Comparison of ENCODE assay signal across 26 cellular contexts in genomic region chr3:187051066-187051465, GRCh38.
DNase-seq lines count a peak whose midpoint lies in the region; ATAC-seq and TF ChIP-seq lines count a peak whose summit lies in the region.
"Had no signal": no experiment of that assay in that cellular context is flagged by ENCODE, and none has a peak within 500 bp of the region (broad histone marks: within the 10 kb centered on the region; RNA-seq: fewer than 3 reads in every experiment).

No MANE protein-coding gene starts in this region.

- H3K4me3 Mint-ChIP-seq in MCF 10A (ENCODE audit: unreplicated experiment) (no peak overlapping the region), memory B cell (no peak overlapping the region)
- peak overlapping the region; percentile 36 for H3K4me3 Mint-ChIP-seq in activated T-helper 17 cell treated with anti-CD3 and anti-CD28 coated beads, Interleukin-2, amount 50 U/mL, for 72 hours
- H3K4me3 Mint-ChIP-seq: CD14-positive monocyte; mesothelial cell of epicardium; T-helper 2 cell treated with Interferon-gamma antibody and Interleukin-4, amounts not matched to agents 5 μg/mL and 100 μg/mL, for 36 hours had no signal

- no peaks in the 10 kb centered on the region for H3K79me2 ChIP-seq in mammary epithelial cell (ENCODE audit: insufficient read depth, low read length)

- WGBS in mammary epithelial cell (ENCODE audit: low coverage, missing lambda C conversion rate) = 95% methylated on average over 5 of the region's 5 CpGs

- no TSS peak for BruUV-seq in MCF 10A (replicated peaks; lab: Mats Ljungman, UMichigan)
- no TSS peak for BruUV-seq in mammary epithelial cell (replicated peaks; lab: Mats Ljungman, UMichigan)

- H3K27me3 Mint-ChIP-seq in MCF 10A (ENCODE audit: insufficient read depth, unreplicated experiment) (no peaks in the 10 kb centered on the region), memory B cell (no peaks in the 10 kb centered on the region)
- H3K27me3 Mint-ChIP-seq in activated T-helper 17 cell treated with anti-CD3 and anti-CD28 coated beads, Interleukin-2, amount 50 U/mL, for 72 hours = no peaks in the 10 kb centered on the region

- H3K4me1 ChIP-seq in mammary epithelial cell (ENCODE audit: insufficient read depth, low read length) = no peaks in the 10 kb centered on the region
- H3K4me1 ChIP-seq: breast epithelium, Peyer's patch, sigmoid colon, vagina had no signal

- POLR2A ChIA-PET in MCF 10A (lab: Yijun Ruan, JAX) = interaction anchor here (0.7 kb wide), 1 partner anchor 202 kb away, joined by 3 read pairs; no protein-coding TSS in a partner anchor

- H3K4me2 ChIP-seq in mammary epithelial cell (ENCODE audit: insufficient read depth, low read depth, low read length) = no peak overlapping the region

- peak; percentile 46 for ATAC-seq in activated T-helper 17 cell treated with anti-CD3 and anti-CD28 coated beads, Interleukin-2, amount 50 U/mL, for 72 hours (replicated peaks)
- ATAC-seq in memory B cell (ENCODE audit: low read depth) (no peak), GM21786 (IDR thresholded peaks at IDR 0.05; ENCODE audit: unreplicated experiment) (no peak), GM19452 (IDR thresholded peaks at IDR 0.05; ENCODE audit: unreplicated experiment) (no peak)

- H3K27ac ChIP-seq in mammary epithelial cell (ENCODE audit: insufficient read depth, low read depth, low read length) = no peak overlapping the region
- H3K27ac ChIP-seq: breast epithelium, coronary artery, Peyer's patch, sigmoid colon, vagina, WERI-Rb-1 had no signal

- no peak overlapping the region for H2AFZ ChIP-seq in mammary epithelial cell (ENCODE audit: low read depth, low read length)

- H3K27ac Mint-ChIP-seq in MCF 10A (ENCODE audit: low read depth, unreplicated experiment) (peak overlapping the region; percentile 10), memory B cell (peak overlapping the region; percentile 81)
- H3K27ac Mint-ChIP-seq in activated T-helper 17 cell treated with anti-CD3 and anti-CD28 coated beads, Interleukin-2, amount 50 U/mL, for 72 hours = peak overlapping the region; percentile 70
- H3K27ac Mint-ChIP-seq: mesothelial cell of epicardium; T-helper 2 cell treated with Interferon-gamma antibody and Interleukin-4, amounts not matched to agents 5 μg/mL and 100 μg/mL, for 36 hours had no signal

- no peaks in the 10 kb centered on the region for H3K27me3 ChIP-seq in mammary epithelial cell (ENCODE audit: insufficient read depth, low read length)
- H3K27me3 ChIP-seq: breast epithelium, Peyer's patch, sigmoid colon, vagina had no signal

- peaks cover 3% of the 10 kb centered on the region for H3K9me3 ChIP-seq in mammary epithelial cell (replicated peaks; ENCODE audit: insufficient read depth, low read length)
- H3K9me3 ChIP-seq: Peyer's patch had no signal

- in situ Hi-C loops in mammary epithelial cell (cut with MboI; ENCODE audit: low sequenced_read_pairs in 2 of 2) = no loop called here

- intact Hi-C loops in MCF 10A (cut with micrococcal nuclease) = no loop called here
- intact Hi-C loops in mammary epithelial cell (cut with micrococcal nuclease) = no loop called here

- dilution Hi-C loops in mammary epithelial cell (cut with HindIII; ENCODE audit: low sequenced_read_pairs) = no loop called here

- H3K36me3 ChIP-seq in mammary epithelial cell (ENCODE audit: insufficient read depth, low read length) = no peaks in the 10 kb centered on the region
- H3K36me3 ChIP-seq: breast epithelium, Peyer's patch, sigmoid colon had no signal

- H3K36me3 Mint-ChIP-seq in MCF 10A (ENCODE audit: insufficient read depth, unreplicated experiment) = peaks cover 20% of the 10 kb centered on the region
- H3K36me3 Mint-ChIP-seq in activated T-helper 17 cell treated with anti-CD3 and anti-CD28 coated beads, Interleukin-2, amount 50 U/mL, for 72 hours (ENCODE audit: low read depth) = peaks cover 100% of the 10 kb centered on the region
- H3K36me3 Mint-ChIP-seq in memory B cell = peaks cover 70% of the 10 kb centered on the region

- CTCF ChIA-PET in MCF 10A (lab: Yijun Ruan, JAX) = no interaction called here
- CTCF ChIA-PET in mammary epithelial cell (lab: Charles Lee; ENCODE audit: low non-redundant PET) = no interaction called here

- H4K20me1 ChIP-seq in mammary epithelial cell (ENCODE audit: insufficient read depth, low read length) = no peaks in the 10 kb centered on the region

- no peak for DNase-seq in MCF 10A (ENCODE audit: unreplicated experiment)
- DNase-seq in mammary epithelial cell = no peak
- no peak for DNase-seq in memory B cell (ENCODE audit: low spot score in 2 of 2)
- no peak for DNase-seq in DMS114 treated with DMSO at 0.1 percent for 48 hours (lab: John Stamatoyannopoulos, UW; ENCODE audit: unreplicated experiment)
- no peak for DNase-seq in NCI-H446 (lab: John Stamatoyannopoulos, UW)
- DNase-seq: activated CD4-positive, alpha-beta T cell treated with anti-CD3 and anti-CD28 coated beads, Interleukin-2, amount 50 U/mL, for 4 hours; glutamatergic neuron; IMR-90; left cardiac atrium; MM.1S; NCI-H1417 treated with DMSO at 0.1 percent for 48 hours; NCI-H510A; Peyer's patch; posterior cingulate gyrus; sigmoid colon; stimulated activated CD8-positive, alpha-beta memory T cell treated with anti-CD3 and anti-CD28 coated beads, Interleukin-4, amount 100 ng/mL, for 48 hours; WERI-Rb-1 had no signal

- H3K4me3 ChIP-seq in mammary epithelial cell (replicated peaks in 1 of 3; ENCODE audit: insufficient read depth in 1 of 3, low read depth in 2 of 3, low read length in 3 of 3) = no peak overlapping the region
- H3K4me3 ChIP-seq: breast epithelium, coronary artery, Peyer's patch, sigmoid colon, vagina had no signal

- H3K9me3 Mint-ChIP-seq in MCF 10A (ENCODE audit: unreplicated experiment) (peaks cover 17% of the 10 kb centered on the region), memory B cell (peaks cover 10% of the 10 kb centered on the region)
- peaks cover 4% of the 10 kb centered on the region for H3K9me3 Mint-ChIP-seq in activated T-helper 17 cell treated with anti-CD3 and anti-CD28 coated beads, Interleukin-2, amount 50 U/mL, for 72 hours

- TF ChIP-seq CTCF in MCF 10A (IDR thresholded peaks at IDR 0.05; ENCODE audit: unreplicated experiment) = no peak
- no peak for TF ChIP-seq CTCF in mammary epithelial cell (conservative IDR thresholded peaks at IDR 0.05 in 1 of 2, IDR thresholded peaks at IDR 0.05 in 1 of 2; ENCODE audit: extremely low read depth in 1 of 2, insufficient read depth in 1 of 2, low read depth in 1 of 2, low read length in 2 of 2)

- H3K4me1 Mint-ChIP-seq in MCF 10A (ENCODE audit: insufficient read depth, unreplicated experiment) (peaks cover 12% of the 10 kb centered on the region), memory B cell (peaks cover 54% of the 10 kb centered on the region)
- peaks cover 42% of the 10 kb centered on the region for H3K4me1 Mint-ChIP-seq in activated T-helper 17 cell treated with anti-CD3 and anti-CD28 coated beads, Interleukin-2, amount 50 U/mL, for 72 hours
- H3K4me1 Mint-ChIP-seq: mesothelial cell of epicardium had no signal

- H3K9ac ChIP-seq in mammary epithelial cell (ENCODE audit: insufficient read depth, low read length) = no peak overlapping the region

Comparison
In these comparisons a context has a peak if more than half of its experiments do, and no peak if none do; other contexts are left out.
1. H3K27ac Mint-ChIP-seq: peak in every context shown above with its lines; median percentile 81 in memory B cell; 70 in activated T-helper 17 cell treated with anti-CD3 and anti-CD28 coated beads, Interleukin-2, amount 50 U/mL, for 72 hours; 10 in MCF 10A.